In the genomic region with DNA sequence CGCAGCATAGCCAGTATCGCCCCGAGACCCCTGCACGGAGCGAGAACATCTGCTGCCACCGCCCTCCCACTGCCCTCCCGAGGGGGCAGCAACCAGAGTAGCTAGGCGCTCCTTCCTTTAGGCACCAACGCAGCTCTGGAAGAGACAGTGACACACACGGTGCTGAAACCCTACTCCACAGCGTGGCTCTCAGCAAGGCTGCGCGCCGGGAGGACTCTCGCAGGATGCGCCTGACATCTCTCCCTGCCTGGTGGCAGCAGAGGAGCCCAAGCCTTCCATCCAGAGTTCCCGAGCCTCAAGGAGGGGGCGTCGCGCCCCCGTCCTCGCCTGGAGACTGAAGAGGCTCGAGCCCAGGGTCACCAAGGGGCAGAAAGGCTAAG, we compare ENCODE assay signal across 8 cellular contexts. TPM values are rescaled to one million over a fixed set of nuclear protein-coding genes. Genes with fewer than 3 reads are reported as not detected.
DNase-seq lines count a peak whose midpoint lies in the region; ATAC-seq lines count a peak whose summit lies in the region.

No MANE protein-coding gene starts in this region.

- peak overlapping the region; percentile 54 for H3K9ac ChIP-seq in neuronal stem cell (ENCODE audit: low read depth, low read length, poor library complexity)

- peaks cover 15 to 19% of the 10 kb centered on the region in 2 donors for H3K4me1 ChIP-seq in neuronal stem cell (ENCODE audit: control insufficient read depth in 2 of 2, insufficient read depth in 1 of 2, low read depth in 1 of 2, low read length in 2 of 2)

- no peak overlapping the region for H3K27ac ChIP-seq in neuronal stem cell (replicated peaks; ENCODE audit: low read length)

- H3K18ac ChIP-seq in neuronal stem cell (ENCODE audit: low read length), result peak overlapping the region; percentile 72

- no peak overlapping the region for H2BK15ac ChIP-seq in neuronal stem cell (ENCODE audit: low read length)

- H2AK5ac ChIP-seq in neuronal stem cell (ENCODE audit: low read depth, low read length), result no peak overlapping the region

- no peaks in the 10 kb centered on the region for H3K9me3 ChIP-seq in neuronal stem cell (replicated peaks in 1 of 2; ENCODE audit: control insufficient read depth in 2 of 2, insufficient read depth in 1 of 2, low read depth in 1 of 2, low read length in 2 of 2)

- H3K14ac ChIP-seq in neuronal stem cell (ENCODE audit: low read length), result no peak overlapping the region

- peak; percentile 61 for DNase-seq in COLO668 (lab: John Stamatoyannopoulos, UW; ENCODE audit: unreplicated experiment)
- peak; percentile 66 for DNase-seq in NCI-H2227 (lab: John Stamatoyannopoulos, UW; ENCODE audit: unreplicated experiment)
- no peak for DNase-seq in effector memory CD8-positive, alpha-beta T cell
- peak; percentile 12 for DNase-seq in neuronal stem cell (ENCODE audit: low spot score)
- DNase-seq in cerebellum (ENCODE audit: low spot score), result no peak
- DNase-seq in NCI-H774 (lab: John Stamatoyannopoulos, UW), result no peak

- no peak overlapping the region for H2BK120ac ChIP-seq in neuronal stem cell (ENCODE audit: low read depth, low read length)

- peaks cover 36% of the 10 kb centered on the region for H3K36me3 Mint-ChIP-seq in effector memory CD8-positive, alpha-beta T cell (ENCODE audit: insufficient read depth)

- H3K9me3 Mint-ChIP-seq in effector memory CD8-positive, alpha-beta T cell, result no peaks in the 10 kb centered on the region

- peak overlapping the region in 1 of 2 donors; percentile 36 for H3K4me3 ChIP-seq in neuronal stem cell (ENCODE audit: low read length in 2 of 2)

- H3K27ac Mint-ChIP-seq in effector memory CD8-positive, alpha-beta T cell, result peak overlapping the region; percentile 13 to 66

- H4K8ac ChIP-seq in neuronal stem cell (ENCODE audit: low read depth, low read length), result no peak overlapping the region

- peaks cover 0 to 40% of the 10 kb centered on the region in 2 donors for H3K36me3 ChIP-seq in neuronal stem cell (replicated peaks in 1 of 2; ENCODE audit: control insufficient read depth in 2 of 2, insufficient read depth in 2 of 2, low read length in 2 of 2)

- no peak overlapping the region for H2AFZ ChIP-seq in neuronal stem cell (ENCODE audit: low read length)

- H3K27me3 ChIP-seq in neuronal stem cell (ENCODE audit: control insufficient read depth in 3 of 3, insufficient read depth in 3 of 3, low read depth in 1 of 3, low read length in 3 of 3), result no peaks in the 10 kb centered on the region

- no peak overlapping the region for H3K4me2 ChIP-seq in neuronal stem cell (ENCODE audit: insufficient read depth, low read length, poor library complexity, severe bottlenecking)

- H3K79me1 ChIP-seq in neuronal stem cell (ENCODE audit: low read depth, low read length), result peaks cover 31% of the 10 kb centered on the region

- H3K4ac ChIP-seq in neuronal stem cell (ENCODE audit: low read length), result no peak overlapping the region

- H3K27me3 Mint-ChIP-seq in effector memory CD8-positive, alpha-beta T cell, result no peaks in the 10 kb centered on the region

- peak overlapping the region; percentile 72 to 75 for H3K4me3 Mint-ChIP-seq in effector memory CD8-positive, alpha-beta T cell

- H4K91ac ChIP-seq in neuronal stem cell (ENCODE audit: low read depth, low read length, poor library complexity), result no peak overlapping the region

- H3K23ac ChIP-seq in neuronal stem cell (ENCODE audit: low read depth, low read length, poor library complexity), result peak overlapping the region; percentile 90

- no peak overlapping the region for H2BK5ac ChIP-seq in neuronal stem cell (ENCODE audit: low read length)

- peaks cover 40 to 65% of the 10 kb centered on the region in 2 donors for H3K4me1 Mint-ChIP-seq in effector memory CD8-positive, alpha-beta T cell (ENCODE audit: low read depth in 2 of 2)

- H2BK12ac ChIP-seq in neuronal stem cell (ENCODE audit: low read length), result no peak overlapping the region

- no peak for ATAC-seq in effector memory CD8-positive, alpha-beta T cell (replicated peaks)
- ATAC-seq in HG03378 (IDR thresholded peaks at IDR 0.05; ENCODE audit: unreplicated experiment), result no peak
- ATAC-seq in GM18517 (IDR thresholded peaks at IDR 0.05; ENCODE audit: unreplicated experiment), result no peak

- WGBS in neuronal stem cell (ENCODE audit: extremely low coverage in 2 of 2, insufficient read length in 2 of 2, insufficient replicate concordance in 1 of 2), 2 donors, result no CpG with 5 or more reads among the region's 23 CpGs

RNA-seq across cellular contexts. Expression of gene TAF4, which starts 2.1 kb away (rescaled TPM):
- polyA plus RNA-seq in neuronal stem cell (2013, experiment 1 of 2), result 13.5 TPM
- polyA plus RNA-seq in neuronal stem cell (2013, experiment 2 of 2), result 15.0 TPM
- total RNA-seq in cerebellum, result 18.1 TPM

RNA-seq across cellular contexts. Expression of gene LSM14B, which starts 58.7 kb away (rescaled TPM):
- 74.7 TPM for polyA plus RNA-seq in neuronal stem cell (2013, experiment 1 of 2)
- 78.8 TPM for polyA plus RNA-seq in neuronal stem cell (2013, experiment 2 of 2)
- 65.1 TPM for total RNA-seq in cerebellum

Comparison
In these comparisons a context has a peak if more than half of its experiments do, and no peak if none do; other contexts are left out.
1. DNase-seq: peak in COLO668 (single experiment), NCI-H2227 (single experiment) and neuronal stem cell (single experiment); none in effector memory CD8-positive, alpha-beta T cell (0 of 3), cerebellum (single experiment) and NCI-H774 (single experiment).